ENCODE assay signal across 1 cellular context in genomic region chr11:10856689-10857603, GRCh38.
A peak's percentile ranks its signal among the peaks of the same experiment; 100 is the strongest.
TF ChIP-seq lines count a peak whose summit lies in the region.

No MANE protein-coding gene starts in this region.

TF ChIP-seq in K562, 482 proteins besides CTCF, POLR2A, EP300 and RAD21 (continued from another document and continues in another):
- TF ChIP-seq ZBTB40 (IDR thresholded peaks at IDR 0.05) (peak; percentile 76), ZBTB40 (CRISPR knock-in tag; IDR thresholded peaks at IDR 0.05) (no peak), TFAP4 (CRISPR knock-in tag; IDR thresholded peaks at IDR 0.05; ENCODE audit: borderline replicate concordance) (no peak), GATAD2B (IDR thresholded peaks at IDR 0.05; ENCODE audit: borderline replicate concordance) (no peak), CBX3 (IDR thresholded peaks at IDR 0.05; ENCODE audit: borderline replicate concordance in 1 of 2, low read length in 2 of 2) (no peak), ZNF699 (CRISPR knock-in tag; IDR thresholded peaks at IDR 0.05; ENCODE audit: insufficient replicate concordance) (no peak), REST (CRISPR knock-in tag; IDR thresholded peaks at IDR 0.05; ENCODE audit: low read depth) (no peak), ZNF583 (CRISPR knock-in tag; IDR thresholded peaks at IDR 0.05) (no peak), MYNN (IDR thresholded peaks at IDR 0.05) (no peak), MYNN (CRISPR knock-in tag; IDR thresholded peaks at IDR 0.05) (no peak), NFYB (IDR thresholded peaks at IDR 0.05; ENCODE audit: extremely low read depth, insufficient read length) (no peak), NCOA1 (IDR thresholded peaks at IDR 0.05; ENCODE audit: low read depth) (no peak), ETV1 (tag; conservative IDR thresholded peaks at IDR 0.05; ENCODE audit: low read depth) (peak; percentile 77), DDX20 (tag; IDR thresholded peaks at IDR 0.05; ENCODE audit: low read depth) (no peak), ZBTB7A (IDR thresholded peaks at IDR 0.05; ENCODE audit: borderline replicate concordance, control insufficient read depth, low read depth, low read length) (peak; percentile 77; the same call in 1 of the 2 replicates), ADNP (tag; IDR thresholded peaks at IDR 0.05) (no peak), SIN3A (IDR thresholded peaks at IDR 0.05; ENCODE audit: borderline replicate concordance in 2 of 2, control insufficient read depth in 1 of 2, low read depth in 2 of 2, low read length in 2 of 2) (no peak), ZBED1 (IDR thresholded peaks at IDR 0.05) (0 out of 2 replicates have a peak, but pooled peaks have one; percentile 3), POLR2G (IDR thresholded peaks at IDR 0.05; ENCODE audit: low read depth, low read length) (no peak), ZFX (CRISPR knock-in tag; IDR thresholded peaks at IDR 0.05) (no peak; the same call in 1 of the 2 replicates), ESRRA (IDR thresholded peaks at IDR 0.05; ENCODE audit: borderline replicate concordance, low read depth) (no peak), NR2C2 (CRISPR knock-in tag; IDR thresholded peaks at IDR 0.05) (no peak), NR2C2 (tag; IDR thresholded peaks at IDR 0.05) (peak; percentile 70; the same call in 1 of the 2 replicates), CC2D1A (IDR thresholded peaks at IDR 0.05) (no peak), CREM (IDR thresholded peaks at IDR 0.05; ENCODE audit: low read depth) (no peak), ZNF175 (CRISPR knock-in tag; IDR thresholded peaks at IDR 0.05; ENCODE audit: low read depth) (no peak), JUNB (CRISPR knock-in tag; conservative IDR thresholded peaks at IDR 0.05) (no peak), GATA2 (CRISPR knock-in tag; IDR thresholded peaks at IDR 0.05) (no peak), ZNF79 (CRISPR knock-in tag; IDR thresholded peaks at IDR 0.05; ENCODE audit: low read depth) (no peak), GTF2E2 (tag; IDR thresholded peaks at IDR 0.05) (peak; percentile 22; the same call in 1 of the 2 replicates)
- TF ChIP-seq, protein P1, sequence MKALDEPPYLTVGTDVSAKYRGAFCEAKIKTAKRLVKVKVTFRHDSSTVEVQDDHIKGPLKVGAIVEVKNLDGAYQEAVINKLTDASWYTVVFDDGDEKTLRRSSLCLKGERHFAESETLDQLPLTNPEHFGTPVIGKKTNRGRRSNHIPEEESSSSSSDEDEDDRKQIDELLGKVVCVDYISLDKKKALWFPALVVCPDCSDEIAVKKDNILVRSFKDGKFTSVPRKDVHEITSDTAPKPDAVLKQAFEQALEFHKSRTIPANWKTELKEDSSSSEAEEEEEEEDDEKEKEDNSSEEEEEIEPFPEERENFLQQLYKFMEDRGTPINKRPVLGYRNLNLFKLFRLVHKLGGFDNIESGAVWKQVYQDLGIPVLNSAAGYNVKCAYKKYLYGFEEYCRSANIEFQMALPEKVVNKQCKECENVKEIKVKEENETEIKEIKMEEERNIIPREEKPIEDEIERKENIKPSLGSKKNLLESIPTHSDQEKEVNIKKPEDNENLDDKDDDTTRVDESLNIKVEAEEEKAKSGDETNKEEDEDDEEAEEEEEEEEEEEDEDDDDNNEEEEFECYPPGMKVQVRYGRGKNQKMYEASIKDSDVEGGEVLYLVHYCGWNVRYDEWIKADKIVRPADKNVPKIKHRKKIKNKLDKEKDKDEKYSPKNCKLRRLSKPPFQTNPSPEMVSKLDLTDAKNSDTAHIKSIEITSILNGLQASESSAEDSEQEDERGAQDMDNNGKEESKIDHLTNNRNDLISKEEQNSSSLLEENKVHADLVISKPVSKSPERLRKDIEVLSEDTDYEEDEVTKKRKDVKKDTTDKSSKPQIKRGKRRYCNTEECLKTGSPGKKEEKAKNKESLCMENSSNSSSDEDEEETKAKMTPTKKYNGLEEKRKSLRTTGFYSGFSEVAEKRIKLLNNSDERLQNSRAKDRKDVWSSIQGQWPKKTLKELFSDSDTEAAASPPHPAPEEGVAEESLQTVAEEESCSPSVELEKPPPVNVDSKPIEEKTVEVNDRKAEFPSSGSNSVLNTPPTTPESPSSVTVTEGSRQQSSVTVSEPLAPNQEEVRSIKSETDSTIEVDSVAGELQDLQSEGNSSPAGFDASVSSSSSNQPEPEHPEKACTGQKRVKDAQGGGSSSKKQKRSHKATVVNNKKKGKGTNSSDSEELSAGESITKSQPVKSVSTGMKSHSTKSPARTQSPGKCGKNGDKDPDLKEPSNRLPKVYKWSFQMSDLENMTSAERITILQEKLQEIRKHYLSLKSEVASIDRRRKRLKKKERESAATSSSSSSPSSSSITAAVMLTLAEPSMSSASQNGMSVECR (CRISPR knock-in tag; IDR thresholded peaks at IDR 0.05) = no peak
- TF ChIP-seq, protein P2, sequence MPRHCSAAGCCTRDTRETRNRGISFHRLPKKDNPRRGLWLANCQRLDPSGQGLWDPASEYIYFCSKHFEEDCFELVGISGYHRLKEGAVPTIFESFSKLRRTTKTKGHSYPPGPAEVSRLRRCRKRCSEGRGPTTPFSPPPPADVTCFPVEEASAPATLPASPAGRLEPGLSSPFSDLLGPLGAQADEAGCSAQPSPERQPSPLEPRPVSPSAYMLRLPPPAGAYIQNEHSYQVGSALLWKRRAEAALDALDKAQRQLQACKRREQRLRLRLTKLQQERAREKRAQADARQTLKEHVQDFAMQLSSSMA (CRISPR knock-in tag; IDR thresholded peaks at IDR 0.05) = 0 out of 2 replicates have a peak, but pooled peaks have one; percentile 67
- TF ChIP-seq, protein P3, sequence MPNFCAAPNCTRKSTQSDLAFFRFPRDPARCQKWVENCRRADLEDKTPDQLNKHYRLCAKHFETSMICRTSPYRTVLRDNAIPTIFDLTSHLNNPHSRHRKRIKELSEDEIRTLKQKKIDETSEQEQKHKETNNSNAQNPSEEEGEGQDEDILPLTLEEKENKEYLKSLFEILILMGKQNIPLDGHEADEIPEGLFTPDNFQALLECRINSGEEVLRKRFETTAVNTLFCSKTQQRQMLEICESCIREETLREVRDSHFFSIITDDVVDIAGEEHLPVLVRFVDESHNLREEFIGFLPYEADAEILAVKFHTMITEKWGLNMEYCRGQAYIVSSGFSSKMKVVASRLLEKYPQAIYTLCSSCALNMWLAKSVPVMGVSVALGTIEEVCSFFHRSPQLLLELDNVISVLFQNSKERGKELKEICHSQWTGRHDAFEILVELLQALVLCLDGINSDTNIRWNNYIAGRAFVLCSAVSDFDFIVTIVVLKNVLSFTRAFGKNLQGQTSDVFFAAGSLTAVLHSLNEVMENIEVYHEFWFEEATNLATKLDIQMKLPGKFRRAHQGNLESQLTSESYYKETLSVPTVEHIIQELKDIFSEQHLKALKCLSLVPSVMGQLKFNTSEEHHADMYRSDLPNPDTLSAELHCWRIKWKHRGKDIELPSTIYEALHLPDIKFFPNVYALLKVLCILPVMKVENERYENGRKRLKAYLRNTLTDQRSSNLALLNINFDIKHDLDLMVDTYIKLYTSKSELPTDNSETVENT (CRISPR knock-in tag; IDR thresholded peaks at IDR 0.05) = no peak
